ENCODE assay signal across 8 cellular contexts in the genomic region with DNA sequence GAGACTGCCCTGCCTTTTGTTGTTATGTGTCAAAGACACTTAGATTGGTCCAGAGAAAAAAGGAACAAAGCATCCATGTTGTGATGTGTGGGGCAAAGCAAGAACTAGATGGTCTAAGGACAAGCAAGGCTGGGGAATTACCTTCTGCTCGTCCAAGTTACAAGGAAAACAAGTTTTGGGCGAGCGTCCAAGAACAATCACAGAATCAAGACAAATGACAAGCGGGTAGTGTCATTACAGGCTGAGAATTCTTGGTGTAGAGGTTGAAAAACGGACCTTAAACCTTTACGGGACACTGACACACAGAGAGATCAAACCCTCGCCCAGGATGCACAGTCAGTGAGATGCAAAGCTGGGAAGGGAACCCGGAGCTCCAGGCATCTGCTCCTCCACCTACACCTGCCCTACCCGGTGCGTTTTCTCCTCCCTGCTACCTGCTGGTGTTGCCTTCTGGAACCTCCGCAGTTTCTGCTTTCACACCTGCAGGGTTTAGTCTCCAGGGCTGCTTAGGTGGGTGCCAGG. TPM values are rescaled to one million over a fixed set of nuclear protein-coding genes. Genes with fewer than 3 reads are reported as not detected.
A peak's percentile ranks its signal among the peaks of the same experiment; 100 is the strongest.
DNase-seq lines count a peak whose midpoint lies in the region; ATAC-seq lines count a peak whose summit lies in the region.

No MANE protein-coding gene starts in this region.

- peaks cover 6 to 14% of the 10 kb centered on the region in 2 donors for H3K27me3 Mint-ChIP-seq in CD4-positive, alpha-beta memory T cell
- H3K27me3 Mint-ChIP-seq in T-helper 17 cell = peaks cover 12% of the 10 kb centered on the region

- intact Hi-C loops in CD4-positive, alpha-beta memory T cell (cut with micrococcal nuclease) = loop anchor here (1.0 kb wide), 8 partner anchors 11 to 269 kb away; a partner anchor contains a TSS
- intact Hi-C loops in right cardiac atrium (cut with DNase I) = no loop called here

- H3K36me3 ChIP-seq in CD4-positive, alpha-beta memory T cell (ENCODE audit: insufficient read depth, low read length) = no peaks in the 10 kb centered on the region
- H3K36me3 ChIP-seq in HAP-1 (replicated peaks) = no peaks in the 10 kb centered on the region; the same call in 1 of the 2 replicates

- peak overlapping the region; percentile 67 for H3K27ac ChIP-seq in CD4-positive, alpha-beta memory T cell (ENCODE audit: low read depth, low read length)
- H3K27ac ChIP-seq in right cardiac atrium (ENCODE audit: low read length) = no peak overlapping the region
- H3K27ac ChIP-seq in skin epidermis = peak overlapping the region in 5 of 21 experiments; percentile 68 to 87 (median 80)

- H3K9me3 ChIP-seq in CD4-positive, alpha-beta memory T cell (ENCODE audit: control insufficient read depth in 1 of 2, low read length in 2 of 2) = no peaks in the 10 kb centered on the region
- H3K9me3 ChIP-seq in HAP-1 (peaks cover 16% of the 10 kb centered on the region), T-helper 17 cell (ENCODE audit: control insufficient read depth, low read length, poor library complexity, severe bottlenecking) (no peaks in the 10 kb centered on the region), right cardiac atrium (ENCODE audit: control insufficient read depth, low read length) (no peaks in the 10 kb centered on the region)

- DNase-seq in CD4-positive, alpha-beta memory T cell = no peak
- DNase-seq in HAP-1 (ENCODE audit: low spot score in 2 of 2) = no peak
- no peak for DNase-seq in T-helper 17 cell
- no peak for DNase-seq in right cardiac atrium
- no peak for DNase-seq in SIG-M5 treated with dmso at 0.1 percent for 504 hours (lab: John Stamatoyannopoulos, UW; ENCODE audit: unreplicated experiment)
- DNase-seq in A172 (ENCODE audit: low spot score) = no peak

- peak overlapping the region; percentile 67 to 93 (median 84) for H3K27ac Mint-ChIP-seq in CD4-positive, alpha-beta memory T cell
- peak overlapping the region; percentile 83 for H3K27ac Mint-ChIP-seq in T-helper 17 cell

- peaks cover 13 to 31% (median 19%) of the 10 kb centered on the region in 4 donors for H3K4me1 Mint-ChIP-seq in CD4-positive, alpha-beta memory T cell
- H3K4me1 Mint-ChIP-seq in T-helper 17 cell = peaks cover 24% of the 10 kb centered on the region

- 7% methylated on average over 11 of the region's 11 CpGs for WGBS in right cardiac atrium

- ATAC-seq in T-helper 17 cell = peak; percentile 35
- peak in 1 of 2 donors; percentile 6 for ATAC-seq in right cardiac atrium
- ATAC-seq in GM18517 (IDR thresholded peaks at IDR 0.05; ENCODE audit: unreplicated experiment) = no peak

- peaks cover 12 to 14% of the 10 kb centered on the region in 2 donors for H3K36me3 Mint-ChIP-seq in CD4-positive, alpha-beta memory T cell
- peaks cover 2% of the 10 kb centered on the region for H3K36me3 Mint-ChIP-seq in T-helper 17 cell (ENCODE audit: low read depth)

- peaks cover 7% of the 10 kb centered on the region for H3K4me1 ChIP-seq in CD4-positive, alpha-beta memory T cell (ENCODE audit: insufficient read depth, low read length)
- H3K4me1 ChIP-seq in HAP-1 (peaks cover 3% of the 10 kb centered on the region; the same call in 1 of the 2 replicates), right cardiac atrium (ENCODE audit: control insufficient read depth, insufficient read depth, low read length) (no peaks in the 10 kb centered on the region)

- H3K27me3 ChIP-seq in CD4-positive, alpha-beta memory T cell (ENCODE audit: insufficient read depth, low read length) = no peaks in the 10 kb centered on the region
- H3K27me3 ChIP-seq in HAP-1 (ENCODE audit: low read depth) (no peaks in the 10 kb centered on the region), right cardiac atrium (ENCODE audit: control insufficient read depth, insufficient read depth) (no peaks in the 10 kb centered on the region)

- H3K4me3 ChIP-seq in CD4-positive, alpha-beta memory T cell (ENCODE audit: low read length in 2 of 2) = peak overlapping the region; percentile 60 to 69
- H3K4me3 ChIP-seq in HAP-1 (peak overlapping the region; percentile 81), right cardiac atrium (ENCODE audit: low read length) (peak overlapping the region; percentile 83), skin epidermis (peak overlapping the region; percentile 77 to 99 (median 92))

- in situ Hi-C loops in HAP-1 (cut with MboI; ENCODE audit: low sequenced_read_pairs) = no loop called here

- POLR2A ChIA-PET in CD4-positive, alpha-beta memory T cell (lab: Charles Lee; ENCODE audit: partially characterized antibody) = interaction anchor here (0.8 to 2.4 kb wide), 11 partner anchors 8 to 267 kb away, joined by 3 to 18 read pairs (median 5); a partner anchor contains a TSS

- CTCF ChIA-PET in CD4-positive, alpha-beta memory T cell (lab: Charles Lee; ENCODE audit: partially characterized antibody) = interaction anchor here (0.8 to 1.3 kb wide), 3 partner anchors 42 to 68 kb away, joined by 3 read pairs; a partner anchor contains a TSS

- peak overlapping the region; percentile 85 to 93 (median 88) for H3K4me3 Mint-ChIP-seq in CD4-positive, alpha-beta memory T cell
- peak overlapping the region; percentile 88 for H3K4me3 Mint-ChIP-seq in T-helper 17 cell

- H3K9me3 Mint-ChIP-seq in CD4-positive, alpha-beta memory T cell = peaks cover 0 to 17% (median 5%) of the 10 kb centered on the region in 8 donors

RNA-seq across cellular contexts. Expression of a gene that starts 0.5 kb away (rescaled TPM):
- 10 to 100 TPM; 13.1 to 13.7 TPM for total RNA-seq in CD4-positive, alpha-beta memory T cell
- 1 to 10 TPM; 1.2 to 1.5 TPM for polyA plus RNA-seq in CD4-positive, alpha-beta memory T cell
- 10 to 100 TPM in 1 of 2 donors, 1 to 10 TPM in 1; 8.6 to 12.6 TPM for total RNA-seq in T-helper 17 cell
- 1 to 10 TPM; 2.7 to 4.8 (median 3.7) TPM for total RNA-seq in right cardiac atrium
- 1.9 TPM for polyA plus RNA-seq in right cardiac atrium
- total RNA-seq in A172 (2014; rRNA removed; shearing (Covaris generic)) = 9.9 and 12.1 TPM in 2 replicates

RNA-seq across cellular contexts. Expression of a gene that starts 10.9 kb away (rescaled TPM):
- 10 to 100 TPM in 1 of 2 experiments, 1 to 10 TPM in 1; 9.5 to 11.7 TPM for total RNA-seq in CD4-positive, alpha-beta memory T cell
- 1 to 10 TPM in 1 of 2 donors, under 1 TPM in 1; 0.43 to 1.8 TPM for polyA plus RNA-seq in CD4-positive, alpha-beta memory T cell
- total RNA-seq in T-helper 17 cell (1 to 10 TPM in 1 of 2 donors, under 1 TPM in 1; 0.76 to 1.7 TPM), right cardiac atrium (1 to 10 TPM; 6.4 to 7.5 (median 6.8) TPM)
- polyA plus RNA-seq in right cardiac atrium = 2.4 TPM
- 0.03 and 0.19 TPM in 2 replicates for total RNA-seq in A172 (2014; rRNA removed; shearing (Covaris generic))

RNA-seq across cellular contexts. Expression of a gene that starts 16.0 kb away (rescaled TPM):
- total RNA-seq in CD4-positive, alpha-beta memory T cell = 10 to 100 TPM; 27.6 TPM
- polyA plus RNA-seq in CD4-positive, alpha-beta memory T cell = 10 to 100 TPM in 1 of 2 donors, 1 to 10 TPM in 1; 5.6 to 17.0 TPM
- total RNA-seq in T-helper 17 cell (10 to 100 TPM; 21.0 to 35.2 TPM), right cardiac atrium (1 to 10 TPM; 5.2 to 7.4 (median 6.9) TPM)
- 3.3 TPM for polyA plus RNA-seq in right cardiac atrium
- total RNA-seq in A172 (2014; rRNA removed; shearing (Covaris generic)) = 18.4 and 21.5 TPM in 2 replicates

RNA-seq across cellular contexts. Expression of a gene that starts 25.3 kb away (rescaled TPM):
- 10 to 100 TPM; 16.4 to 19.5 TPM for total RNA-seq in CD4-positive, alpha-beta memory T cell
- 1 to 10 TPM; 1.4 to 5.5 TPM for polyA plus RNA-seq in CD4-positive, alpha-beta memory T cell
- total RNA-seq in T-helper 17 cell (10 to 100 TPM; 13.9 to 17.3 TPM), right cardiac atrium (1 to 10 TPM; 4.8 to 7.6 (median 5.7) TPM)
- 6.4 TPM for polyA plus RNA-seq in right cardiac atrium
- 17.1 and 18.8 TPM in 2 replicates for total RNA-seq in A172 (2014; rRNA removed; shearing (Covaris generic))

RNA-seq across cellular contexts. Expression of a gene that starts 42.4 kb away (rescaled TPM):
- total RNA-seq in CD4-positive, alpha-beta memory T cell = 10 to 100 TPM; 10.3 to 10.7 TPM
- polyA plus RNA-seq in CD4-positive, alpha-beta memory T cell = 1 to 10 TPM; 6.6 to 9.1 TPM
- 1 to 10 TPM; 3.0 to 5.4 TPM for total RNA-seq in T-helper 17 cell
- total RNA-seq in right cardiac atrium = 10 to 100 TPM; 19.2 to 22.6 (median 20.2) TPM
- 13.6 TPM for polyA plus RNA-seq in right cardiac atrium
- 31.5 and 42.1 TPM in 2 replicates for total RNA-seq in A172 (2014; rRNA removed; shearing (Covaris generic))
